In the genomic region with DNA sequence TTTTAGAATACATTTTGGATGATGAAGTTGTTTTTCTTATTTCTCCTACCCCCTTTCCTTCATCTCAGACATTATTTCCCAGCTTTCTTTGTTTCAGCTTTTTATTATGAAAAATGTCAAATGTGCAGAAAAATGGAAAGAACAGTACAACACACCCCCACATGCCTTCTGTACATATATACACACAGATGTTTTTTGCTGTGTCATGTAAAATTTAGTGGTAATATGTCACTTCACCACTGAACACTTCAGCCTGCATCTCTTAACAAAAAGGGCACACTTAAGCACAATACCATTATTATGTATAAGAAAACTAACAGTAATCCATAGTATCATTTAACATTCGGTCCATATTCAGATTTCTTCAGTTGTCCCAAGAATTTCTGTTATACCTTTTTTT, we compare ENCODE assay signal across 1 cellular context.
TF ChIP-seq lines count a peak whose summit lies in the region.

No MANE protein-coding gene starts in this region.

TF ChIP-seq in K562, 482 proteins besides CTCF, POLR2A, EP300 and RAD21:
- TF ChIP-seq NFE2 (IDR thresholded peaks at IDR 0.05; ENCODE audit: low read depth) (peak; percentile 82), NFE2L1 (tag; IDR thresholded peaks at IDR 0.05; ENCODE audit: borderline replicate concordance, low read depth) (peak; percentile 73), MAFG (tag; conservative IDR thresholded peaks at IDR 0.05) (peak; percentile 97), KLF16 (IDR thresholded peaks at IDR 0.05) (no peak), EGR1 (conservative IDR thresholded peaks at IDR 0.05) (peak; percentile 33; the same call in 1 of the 2 replicates), ZNF12 (CRISPR knock-in tag; IDR thresholded peaks at IDR 0.05) (no peak), ARNT (IDR thresholded peaks at IDR 0.05) (0 out of 4 replicates have a peak, but pooled peaks of 1 of the 2 experiments have one; percentile 6), C11orf30 (IDR thresholded peaks at IDR 0.05; ENCODE audit: low read depth) (peak; percentile 97), RBFOX2 (IDR thresholded peaks at IDR 0.05; ENCODE audit: low read depth, low read length) (no peak), MAFK (IDR thresholded peaks at IDR 0.05; ENCODE audit: low read length) (peak; percentile 95), MAFF (IDR thresholded peaks at IDR 0.05; ENCODE audit: low read length) (peak; percentile 96), ARID1B (IDR thresholded peaks at IDR 0.05) (0 out of 2 replicates have a peak, but pooled peaks have one; percentile 17), ZNF354B (CRISPR knock-in tag; IDR thresholded peaks at IDR 0.05) (no peak), GATAD2A (IDR thresholded peaks at IDR 0.05) (no peak), SMARCA4 (IDR thresholded peaks at IDR 0.05) (peak; percentile 31; the same call in 1 of the 2 replicates), SRSF3 (IDR thresholded peaks at IDR 0.05; ENCODE audit: insufficient read depth, low read length) (no peak), PHTF2 (CRISPR knock-in tag; IDR thresholded peaks at IDR 0.05) (no peak), ZNF316 (IDR thresholded peaks at IDR 0.05) (peak; percentile 99), BACH1 (tag; IDR thresholded peaks at IDR 0.05) (peak; percentile 74), NFATC3 (IDR thresholded peaks at IDR 0.05) (no peak), SAFB2 (IDR thresholded peaks at IDR 0.05; ENCODE audit: borderline replicate concordance, low read depth, low read length, severe bottlenecking) (no peak)
- TF ChIP-seq, protein P1, sequence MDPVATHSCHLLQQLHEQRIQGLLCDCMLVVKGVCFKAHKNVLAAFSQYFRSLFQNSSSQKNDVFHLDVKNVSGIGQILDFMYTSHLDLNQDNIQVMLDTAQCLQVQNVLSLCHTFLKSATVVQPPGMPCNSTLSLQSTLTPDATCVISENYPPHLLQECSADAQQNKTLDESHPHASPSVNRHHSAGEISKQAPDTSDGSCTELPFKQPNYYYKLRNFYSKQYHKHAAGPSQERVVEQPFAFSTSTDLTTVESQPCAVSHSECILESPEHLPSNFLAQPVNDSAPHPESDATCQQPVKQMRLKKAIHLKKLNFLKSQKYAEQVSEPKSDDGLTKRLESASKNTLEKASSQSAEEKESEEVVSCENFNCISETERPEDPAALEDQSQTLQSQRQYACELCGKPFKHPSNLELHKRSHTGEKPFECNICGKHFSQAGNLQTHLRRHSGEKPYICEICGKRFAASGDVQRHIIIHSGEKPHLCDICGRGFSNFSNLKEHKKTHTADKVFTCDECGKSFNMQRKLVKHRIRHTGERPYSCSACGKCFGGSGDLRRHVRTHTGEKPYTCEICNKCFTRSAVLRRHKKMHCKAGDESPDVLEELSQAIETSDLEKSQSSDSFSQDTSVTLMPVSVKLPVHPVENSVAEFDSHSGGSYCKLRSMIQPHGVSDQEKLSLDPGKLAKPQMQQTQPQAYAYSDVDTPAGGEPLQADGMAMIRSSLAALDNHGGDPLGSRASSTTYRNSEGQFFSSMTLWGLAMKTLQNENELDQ (CRISPR knock-in tag; IDR thresholded peaks at IDR 0.05; ENCODE audit: borderline replicate concordance) = no peak
- TF ChIP-seq, protein P2, sequence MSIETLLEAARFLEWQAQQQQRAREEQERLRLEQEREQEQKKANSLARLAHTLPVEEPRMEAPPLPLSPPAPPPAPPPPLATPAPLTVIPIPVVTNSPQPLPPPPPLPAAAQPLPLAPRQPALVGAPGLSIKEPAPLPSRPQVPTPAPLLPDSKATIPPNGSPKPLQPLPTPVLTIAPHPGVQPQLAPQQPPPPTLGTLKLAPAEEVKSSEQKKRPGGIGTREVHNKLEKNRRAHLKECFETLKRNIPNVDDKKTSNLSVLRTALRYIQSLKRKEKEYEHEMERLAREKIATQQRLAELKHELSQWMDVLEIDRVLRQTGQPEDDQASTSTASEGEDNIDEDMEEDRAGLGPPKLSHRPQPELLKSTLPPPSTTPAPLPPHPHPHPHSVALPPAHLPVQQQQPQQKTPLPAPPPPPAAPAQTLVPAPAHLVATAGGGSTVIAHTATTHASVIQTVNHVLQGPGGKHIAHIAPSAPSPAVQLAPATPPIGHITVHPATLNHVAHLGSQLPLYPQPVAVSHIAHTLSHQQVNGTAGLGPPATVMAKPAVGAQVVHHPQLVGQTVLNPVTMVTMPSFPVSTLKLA (conservative IDR thresholded peaks at IDR 0.05) = peak in 1 of 2 experiments; percentile 27; a peak in 1 of 4 replicates
- TF ChIP-seq, protein P3, sequence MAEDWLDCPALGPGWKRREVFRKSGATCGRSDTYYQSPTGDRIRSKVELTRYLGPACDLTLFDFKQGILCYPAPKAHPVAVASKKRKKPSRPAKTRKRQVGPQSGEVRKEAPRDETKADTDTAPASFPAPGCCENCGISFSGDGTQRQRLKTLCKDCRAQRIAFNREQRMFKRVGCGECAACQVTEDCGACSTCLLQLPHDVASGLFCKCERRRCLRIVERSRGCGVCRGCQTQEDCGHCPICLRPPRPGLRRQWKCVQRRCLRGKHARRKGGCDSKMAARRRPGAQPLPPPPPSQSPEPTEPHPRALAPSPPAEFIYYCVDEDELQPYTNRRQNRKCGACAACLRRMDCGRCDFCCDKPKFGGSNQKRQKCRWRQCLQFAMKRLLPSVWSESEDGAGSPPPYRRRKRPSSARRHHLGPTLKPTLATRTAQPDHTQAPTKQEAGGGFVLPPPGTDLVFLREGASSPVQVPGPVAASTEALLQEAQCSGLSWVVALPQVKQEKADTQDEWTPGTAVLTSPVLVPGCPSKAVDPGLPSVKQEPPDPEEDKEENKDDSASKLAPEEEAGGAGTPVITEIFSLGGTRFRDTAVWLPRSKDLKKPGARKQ (CRISPR knock-in tag; IDR thresholded peaks at IDR 0.05) = no peak
- TF ChIP-seq, protein P4, sequence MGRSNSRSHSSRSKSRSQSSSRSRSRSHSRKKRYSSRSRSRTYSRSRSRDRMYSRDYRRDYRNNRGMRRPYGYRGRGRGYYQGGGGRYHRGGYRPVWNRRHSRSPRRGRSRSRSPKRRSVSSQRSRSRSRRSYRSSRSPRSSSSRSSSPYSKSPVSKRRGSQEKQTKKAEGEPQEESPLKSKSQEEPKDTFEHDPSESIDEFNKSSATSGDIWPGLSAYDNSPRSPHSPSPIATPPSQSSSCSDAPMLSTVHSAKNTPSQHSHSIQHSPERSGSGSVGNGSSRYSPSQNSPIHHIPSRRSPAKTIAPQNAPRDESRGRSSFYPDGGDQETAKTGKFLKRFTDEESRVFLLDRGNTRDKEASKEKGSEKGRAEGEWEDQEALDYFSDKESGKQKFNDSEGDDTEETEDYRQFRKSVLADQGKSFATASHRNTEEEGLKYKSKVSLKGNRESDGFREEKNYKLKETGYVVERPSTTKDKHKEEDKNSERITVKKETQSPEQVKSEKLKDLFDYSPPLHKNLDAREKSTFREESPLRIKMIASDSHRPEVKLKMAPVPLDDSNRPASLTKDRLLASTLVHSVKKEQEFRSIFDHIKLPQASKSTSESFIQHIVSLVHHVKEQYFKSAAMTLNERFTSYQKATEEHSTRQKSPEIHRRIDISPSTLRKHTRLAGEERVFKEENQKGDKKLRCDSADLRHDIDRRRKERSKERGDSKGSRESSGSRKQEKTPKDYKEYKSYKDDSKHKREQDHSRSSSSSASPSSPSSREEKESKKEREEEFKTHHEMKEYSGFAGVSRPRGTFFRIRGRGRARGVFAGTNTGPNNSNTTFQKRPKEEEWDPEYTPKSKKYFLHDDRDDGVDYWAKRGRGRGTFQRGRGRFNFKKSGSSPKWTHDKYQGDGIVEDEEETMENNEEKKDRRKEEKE (IDR thresholded peaks at IDR 0.05; ENCODE audit: borderline replicate concordance in 1 of 2, control insufficient read depth in 1 of 2, low read depth in 2 of 2, low read length in 1 of 2) = no peak
- TF ChIP-seq, protein P5, sequence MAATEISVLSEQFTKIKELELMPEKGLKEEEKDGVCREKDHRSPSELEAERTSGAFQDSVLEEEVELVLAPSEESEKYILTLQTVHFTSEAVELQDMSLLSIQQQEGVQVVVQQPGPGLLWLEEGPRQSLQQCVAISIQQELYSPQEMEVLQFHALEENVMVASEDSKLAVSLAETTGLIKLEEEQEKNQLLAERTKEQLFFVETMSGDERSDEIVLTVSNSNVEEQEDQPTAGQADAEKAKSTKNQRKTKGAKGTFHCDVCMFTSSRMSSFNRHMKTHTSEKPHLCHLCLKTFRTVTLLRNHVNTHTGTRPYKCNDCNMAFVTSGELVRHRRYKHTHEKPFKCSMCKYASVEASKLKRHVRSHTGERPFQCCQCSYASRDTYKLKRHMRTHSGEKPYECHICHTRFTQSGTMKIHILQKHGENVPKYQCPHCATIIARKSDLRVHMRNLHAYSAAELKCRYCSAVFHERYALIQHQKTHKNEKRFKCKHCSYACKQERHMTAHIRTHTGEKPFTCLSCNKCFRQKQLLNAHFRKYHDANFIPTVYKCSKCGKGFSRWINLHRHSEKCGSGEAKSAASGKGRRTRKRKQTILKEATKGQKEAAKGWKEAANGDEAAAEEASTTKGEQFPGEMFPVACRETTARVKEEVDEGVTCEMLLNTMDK (IDR thresholded peaks at IDR 0.05; ENCODE audit: borderline replicate concordance, insufficient read depth, low read depth, low read length, poor library complexity, severe bottlenecking) = no peak
